Comparison of ENCODE assay signal across 1 cellular context in genomic region chr1:221573727-221574126, GRCh38.
TF ChIP-seq lines count a peak whose summit lies in the region.

No MANE protein-coding gene starts in this region.

TF ChIP-seq in GM23338, 12 proteins besides CTCF, POLR2A, EP300 and RAD21 (continued from another document):
- TF ChIP-seq ETS1 (IDR thresholded peaks at IDR 0.05) (no peak), STAT1 (IDR thresholded peaks at IDR 0.05; ENCODE audit: unreplicated experiment) (no peak), EZH2phosphoT487 (IDR thresholded peaks at IDR 0.05; ENCODE audit: unreplicated experiment) (no peak), NANOG (IDR thresholded peaks at IDR 0.05; ENCODE audit: borderline replicate concordance) (no peak), POLR2AphosphoS5 (IDR thresholded peaks at IDR 0.05; ENCODE audit: low read depth) (no peak)
